ENCODE assay signal across 11 cellular contexts in genomic region chr18:49656098-49656591, GRCh38.
A peak's percentile ranks its signal among the peaks of the same experiment; 100 is the strongest.
DNase-seq lines count a peak whose midpoint lies in the region; ATAC-seq, FAIRE-seq and TF ChIP-seq lines count a peak whose summit lies in the region.
"Had no signal": no experiment of that assay in that cellular context is flagged by ENCODE, and none has a peak within 500 bp of the region (broad histone marks: within the 10 kb centered on the region; RNA-seq: fewer than 3 reads in every experiment).

No MANE protein-coding gene starts in this region.

- H3K79me2 ChIP-seq in PC-3 (ENCODE audit: low read length) (no peaks in the 10 kb centered on the region), endothelial cell of umbilical vein (ENCODE audit: control insufficient read depth, insufficient read depth, low read length) (no peaks in the 10 kb centered on the region), smooth muscle cell (ENCODE audit: low read depth) (no peaks in the 10 kb centered on the region)

- TF ChIP-seq CTCF in PC-3 (conservative IDR thresholded peaks at IDR 0.05; ENCODE audit: low read depth, low read length) (no peak), endothelial cell of umbilical vein (IDR thresholded peaks at IDR 0.05; ENCODE audit: extremely low read depth in 1 of 2, insufficient read depth in 1 of 2, low read depth in 1 of 2, low read length in 2 of 2) (no peak), smooth muscle cell (IDR thresholded peaks at IDR 0.05; ENCODE audit: borderline replicate concordance, insufficient read depth, poor library complexity, severe bottlenecking) (no peak)

- BruUV-seq in PC-3 (replicated peaks; lab: Mats Ljungman, UMichigan) (no TSS peak), endothelial cell of umbilical vein (replicated peaks; lab: Mats Ljungman, UMichigan) (no TSS peak)

- H3K4me3 ChIP-seq in PC-3 (ENCODE audit: low read length) = no peak overlapping the region
- H3K4me3 ChIP-seq in endothelial cell of umbilical vein (replicated peaks in 1 of 3; ENCODE audit: insufficient read depth in 1 of 3, low read depth in 1 of 3, low read length in 3 of 3) = no peak overlapping the region
- no peak overlapping the region for H3K4me3 ChIP-seq in smooth muscle cell
- no peak overlapping the region for H3K4me3 ChIP-seq in aorta (ENCODE audit: low read length in 2 of 2)
- H3K4me3 ChIP-seq: transverse colon had no signal

- no peaks in the 10 kb centered on the region for H3K9me1 ChIP-seq in endothelial cell of umbilical vein (replicated peaks; ENCODE audit: control insufficient read depth, extremely low read depth, insufficient read depth, low read length)

- FAIRE-seq in endothelial cell of umbilical vein (lab: Jason Lieb, UNC) = no peak

- no peak for DNase-seq in activated CD4-positive, CD25-positive, alpha-beta regulatory T cell (lab: John Stamatoyannopoulos, UW)
- DNase-seq in PC-3 (peak; percentile 74), endothelial cell of umbilical vein (ENCODE audit: low read depth, low spot score) (no peak), smooth muscle cell (lab: John Stamatoyannopoulos, UW; ENCODE audit: unreplicated experiment) (no peak), aorta (no peak), cerebellum (ENCODE audit: low spot score) (no peak)
- DNase-seq: nucleus accumbens; stimulated activated CD4-positive, alpha-beta T cell treated with anti-CD3 and anti-CD28 coated beads, Interleukin-4, amount 100 ng/mL, for 24 hours; transverse colon had no signal

- peaks cover 10% of the 10 kb centered on the region for H3K4me1 ChIP-seq in PC-3 (ENCODE audit: insufficient read depth, low read length)
- H3K4me1 ChIP-seq in endothelial cell of umbilical vein (ENCODE audit: control insufficient read depth, extremely low read depth, insufficient read depth, low read length) = peaks cover 16% of the 10 kb centered on the region
- H3K4me1 ChIP-seq in smooth muscle cell (ENCODE audit: low read depth) = peaks cover 5% of the 10 kb centered on the region
- no peaks in the 10 kb centered on the region for H3K4me1 ChIP-seq in aorta (ENCODE audit: control insufficient read depth in 1 of 2, insufficient read depth in 2 of 2, low read length in 2 of 2)

- ATAC-seq in activated CD4-positive, CD25-positive, alpha-beta regulatory T cell treated with anti-CD3 and anti-CD28 coated beads, Interleukin-2, amount 50 U/mL, for 24 hours = peak; percentile 7 to 9
- ATAC-seq in PC-3 = peak; percentile 93
- no peak for ATAC-seq in aorta (ENCODE audit: low FRiP score)
- no peak for ATAC-seq in GM18511 (IDR thresholded peaks at IDR 0.05; ENCODE audit: unreplicated experiment)

- H3K36me3 ChIP-seq in PC-3 (ENCODE audit: low read depth, low read length) (no peaks in the 10 kb centered on the region), endothelial cell of umbilical vein (ENCODE audit: control insufficient read depth in 2 of 2, extremely low read depth in 1 of 2, insufficient read depth in 2 of 2, low read length in 2 of 2) (no peaks in the 10 kb centered on the region), smooth muscle cell (ENCODE audit: low read depth) (no peaks in the 10 kb centered on the region), aorta (ENCODE audit: control insufficient read depth in 1 of 2, insufficient read depth in 2 of 2, low read length in 1 of 2) (no peaks in the 10 kb centered on the region)
- H3K36me3 ChIP-seq: transverse colon had no signal

- CTCF ChIA-PET in PC-3 (lab: Charles Lee) = no interaction called here
- CTCF ChIA-PET in endothelial cell of umbilical vein (lab: Charles Lee) = interaction anchor here (1.0 to 1.7 kb wide), 4 partner anchors 9 to 202 kb away, joined by 3 to 5 read pairs (median 3); no protein-coding TSS in a partner anchor

- no peak for TF ChIP-seq POLR2A in endothelial cell of umbilical vein (IDR thresholded peaks at IDR 0.05; ENCODE audit: low read depth, low read length)

- H3K9me3 ChIP-seq in PC-3 (ENCODE audit: low read length) (no peaks in the 10 kb centered on the region), endothelial cell of umbilical vein (replicated peaks; ENCODE audit: control insufficient read depth, insufficient read depth, low read length) (no peaks in the 10 kb centered on the region), smooth muscle cell (replicated peaks; ENCODE audit: low read depth) (no peaks in the 10 kb centered on the region), aorta (ENCODE audit: control insufficient read depth, low read length) (no peaks in the 10 kb centered on the region)
- H3K9me3 ChIP-seq: transverse colon had no signal

- dilution Hi-C loops in endothelial cell of umbilical vein (cut with MboI; ENCODE audit: extremely low pct_ligation_motif_present, low sequenced_read_pairs) = no loop called here

- 8% methylated on average over 8 of the region's 8 CpGs for WGBS in smooth muscle cell (ENCODE audit: low lambda C conversion rate)
- 75 to 78% methylated on average over 8 of the region's 8 CpGs for WGBS in aorta, 2 donors

- intact Hi-C loops in PC-3 (cut with micrococcal nuclease) = no loop called here
- intact Hi-C loops in endothelial cell of umbilical vein (cut with micrococcal nuclease) = no loop called here
- intact Hi-C loops in aorta (cut with DNase I) = no loop called here

- no peaks in the 10 kb centered on the region for H4K20me1 ChIP-seq in PC-3 (ENCODE audit: low read length)
- no peaks in the 10 kb centered on the region for H4K20me1 ChIP-seq in endothelial cell of umbilical vein (replicated peaks; ENCODE audit: control insufficient read depth, extremely low read depth, insufficient read depth, low read length)
- no peaks in the 10 kb centered on the region for H4K20me1 ChIP-seq in smooth muscle cell (ENCODE audit: low read depth)

- 0 out of 2 replicates have a peak overlapping the region, but pooled peaks have one; percentile 26 for H3K4me2 ChIP-seq in PC-3 (ENCODE audit: low read length)
- no peak overlapping the region for H3K4me2 ChIP-seq in endothelial cell of umbilical vein (ENCODE audit: insufficient read depth, low read length)
- no peak overlapping the region for H3K4me2 ChIP-seq in smooth muscle cell

- POLR2A ChIA-PET in PC-3 (lab: Charles Lee; ENCODE audit: unreplicated experiment) = interaction anchor here (0.6 kb wide), 1 partner anchor 28 kb away, joined by 3 read pairs; no protein-coding TSS in a partner anchor
- POLR2A ChIA-PET in endothelial cell of umbilical vein (lab: Charles Lee) = no interaction called here

- H3K9ac ChIP-seq in PC-3 (ENCODE audit: low read length) = peak overlapping the region; percentile 59; the same call in 1 of the 2 replicates
- no peak overlapping the region for H3K9ac ChIP-seq in endothelial cell of umbilical vein (replicated peaks; ENCODE audit: extremely low read depth, insufficient read depth, low read length)
- no peak overlapping the region for H3K9ac ChIP-seq in smooth muscle cell (ENCODE audit: low read depth)

- no peaks in the 10 kb centered on the region for H3K9me2 ChIP-seq in PC-3 (replicated peaks; ENCODE audit: low read length)

- H2AFZ ChIP-seq in PC-3 (ENCODE audit: low read length) (no peak overlapping the region), endothelial cell of umbilical vein (ENCODE audit: low read depth, low read length) (no peak overlapping the region), smooth muscle cell (ENCODE audit: low read depth) (no peak overlapping the region)

- H3K27me3 ChIP-seq in PC-3 (ENCODE audit: low read length) = no peaks in the 10 kb centered on the region
- no peaks in the 10 kb centered on the region for H3K27me3 ChIP-seq in endothelial cell of umbilical vein (ENCODE audit: control insufficient read depth in 2 of 2, insufficient read depth in 2 of 2, low read length in 2 of 2)
- H3K27me3 ChIP-seq in smooth muscle cell (ENCODE audit: low read depth) = no peaks in the 10 kb centered on the region
- no peaks in the 10 kb centered on the region for H3K27me3 ChIP-seq in aorta (ENCODE audit: control insufficient read depth in 1 of 2, insufficient read depth in 2 of 2, low read length in 1 of 2)
- H3K27me3 ChIP-seq: transverse colon had no signal

- H3F3A ChIP-seq in PC-3 (ENCODE audit: low read length, unreplicated experiment) (no peaks in the 10 kb centered on the region), smooth muscle cell (ENCODE audit: low read depth) (no peaks in the 10 kb centered on the region)

- peak overlapping the region; percentile 93 for H3K27ac ChIP-seq in PC-3 (ENCODE audit: low read length)
- H3K27ac ChIP-seq in endothelial cell of umbilical vein (ENCODE audit: insufficient read depth, low read depth, low read length) = no peak overlapping the region
- peak overlapping the region; percentile 1 for H3K27ac ChIP-seq in smooth muscle cell (ENCODE audit: low read depth)
- H3K27ac ChIP-seq in aorta (ENCODE audit: low read depth in 1 of 2, low read length in 2 of 2) = no peak overlapping the region

TF ChIP-seq in endothelial cell of umbilical vein, 7 proteins besides CTCF, POLR2A, EP300 and RAD21:
- peak; percentile 38 for TF ChIP-seq GATA2 (IDR thresholded peaks at IDR 0.05; ENCODE audit: insufficient read depth, insufficient read length, low read depth, low read length)
- TF ChIP-seq MYC (IDR thresholded peaks at IDR 0.05; ENCODE audit: low read depth, low read length) = no peak

Comparison
In these comparisons a context has a peak if more than half of its experiments do, and no peak if none do; other contexts are left out.
1. ATAC-seq: peak in activated CD4-positive, CD25-positive, alpha-beta regulatory T cell treated with anti-CD3 and anti-CD28 coated beads, Interleukin-2, amount 50 U/mL, for 24 hours (2 of 2) and PC-3 (single experiment); none in aorta (single experiment) and GM18511 (single experiment).
2. H3K27ac ChIP-seq: peak in PC-3 (single experiment) and smooth muscle cell (single experiment); none in endothelial cell of umbilical vein (single experiment) and aorta (0 of 2).